10 cellular contexts compared by ENCODE assay signal in the genomic region with DNA sequence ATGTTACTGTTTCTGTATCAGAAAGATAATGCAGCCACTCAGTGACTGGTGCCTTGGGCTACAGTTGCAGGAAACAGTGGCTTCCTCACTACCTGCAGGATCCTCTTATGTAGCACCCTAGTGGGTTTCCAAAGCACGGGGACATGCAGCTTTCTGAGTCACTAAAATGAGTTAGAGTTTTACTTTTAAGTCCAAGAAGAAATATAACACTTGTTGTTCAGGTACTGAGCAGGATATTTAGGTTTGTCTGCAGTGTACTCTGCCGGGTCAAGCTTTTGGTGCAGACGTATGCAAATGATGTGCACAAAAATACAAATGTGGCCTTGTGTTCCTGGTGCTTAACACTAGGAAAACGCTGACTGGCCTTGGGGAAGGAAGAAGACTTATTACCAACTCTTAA. TPM values are rescaled to one million over a fixed set of nuclear protein-coding genes. Genes with fewer than 3 reads are reported as not detected.
DNase-seq lines count a peak whose midpoint lies in the region; ATAC-seq and TF ChIP-seq lines count a peak whose summit lies in the region.
"Had no signal": no experiment of that assay in that cellular context is flagged by ENCODE, and none has a peak within 500 bp of the region (broad histone marks: within the 10 kb centered on the region; RNA-seq: fewer than 3 reads in every experiment).

No MANE protein-coding gene starts in this region.

- H3K4me1 ChIP-seq in DND-41 (ENCODE audit: insufficient read depth, low read length), result peaks cover 33% of the 10 kb centered on the region
- peaks cover 11% of the 10 kb centered on the region; the same call in 1 of the 2 replicates for H3K4me1 ChIP-seq in PC-9 (replicated peaks; ENCODE audit: insufficient read depth)

- H3K27me3 ChIP-seq in DND-41 (ENCODE audit: insufficient read depth, low read length, poor library complexity), result no peaks in the 10 kb centered on the region
- H3K27me3 ChIP-seq in PC-9 (ENCODE audit: insufficient read depth, low read depth), result no peaks in the 10 kb centered on the region

- no peaks in the 10 kb centered on the region for H3K9me3 Mint-ChIP-seq in activated naive CD8-positive, alpha-beta T cell (ENCODE audit: low read depth)
- H3K9me3 Mint-ChIP-seq in nephron, result no peaks in the 10 kb centered on the region

- H3K9me3 ChIP-seq in DND-41 (ENCODE audit: insufficient read depth, low read length, severe bottlenecking), result no peaks in the 10 kb centered on the region
- no peaks in the 10 kb centered on the region for H3K9me3 ChIP-seq in PC-9 (ENCODE audit: insufficient read depth, low read depth)

- ATAC-seq in DND-41 (ENCODE audit: insufficient read depth, low read depth) (peak; percentile 69), HG02678 (IDR thresholded peaks at IDR 0.05; ENCODE audit: unreplicated experiment) (peak; percentile 57), GM21367 (IDR thresholded peaks at IDR 0.05; ENCODE audit: unreplicated experiment) (no peak), HG02571 (IDR thresholded peaks at IDR 0.05; ENCODE audit: unreplicated experiment) (no peak)

- peak; percentile 39 for DNase-seq in DND-41
- no peak for DNase-seq in NCI-H1694 treated with DMSO at 0.1 percent for 48 hours (lab: John Stamatoyannopoulos, UW)
- DNase-seq in PC-9, result no peak
- DNase-seq: SHP77 treated with DMSO at 0.1 percent for 48 hours had no signal

- H3K27ac Mint-ChIP-seq in activated naive CD8-positive, alpha-beta T cell, result peak overlapping the region; percentile 69
- peak overlapping the region; percentile 67 to 83 (median 72) for H3K27ac Mint-ChIP-seq in nephron

- H3K79me2 ChIP-seq in DND-41 (ENCODE audit: insufficient read depth, low read length), result peaks cover 65% of the 10 kb centered on the region
- H3K79me2 ChIP-seq in PC-9 (ENCODE audit: low read depth), result no peaks in the 10 kb centered on the region

- peaks cover 45% of the 10 kb centered on the region for H3K4me1 Mint-ChIP-seq in activated naive CD8-positive, alpha-beta T cell (ENCODE audit: low read depth)
- H3K4me1 Mint-ChIP-seq in nephron, result peaks cover 70% of the 10 kb centered on the region

- H3F3A ChIP-seq in PC-9 (ENCODE audit: insufficient read depth, low read depth), result peaks cover 7% of the 10 kb centered on the region; the same call in 1 of the 2 replicates

- no peak overlapping the region for H2AFZ ChIP-seq in DND-41 (ENCODE audit: low read depth, low read length)
- H2AFZ ChIP-seq in PC-9, result no peak overlapping the region

- H3K36me3 ChIP-seq in DND-41 (ENCODE audit: insufficient read depth, low read length) (peaks cover 25% of the 10 kb centered on the region), PC-9 (ENCODE audit: low read depth) (no peaks in the 10 kb centered on the region)

- H3K4me3 Mint-ChIP-seq in activated naive CD8-positive, alpha-beta T cell, result peak overlapping the region; percentile 59
- H3K4me3 Mint-ChIP-seq in nephron, result peak overlapping the region in 1 of 3 experiments; percentile 14

- CTCF ChIA-PET in PC-9 (lab: Charles Lee), result no interaction called here

- no peaks in the 10 kb centered on the region for H3K9me2 ChIP-seq in PC-9 (ENCODE audit: insufficient read depth)

- no peak for TF ChIP-seq CTCF in DND-41 (IDR thresholded peaks at IDR 0.05; ENCODE audit: borderline replicate concordance, extremely low read depth, low read length, poor library complexity, severe bottlenecking)
- TF ChIP-seq CTCF in nephron (IDR thresholded peaks at IDR 0.05; ENCODE audit: unreplicated experiment in 3 of 3), result no peak
- TF ChIP-seq CTCF in PC-9 (conservative IDR thresholded peaks at IDR 0.05), result no peak

- H3K4me3 ChIP-seq in DND-41 (ENCODE audit: low read depth in 1 of 2, low read length in 2 of 2) (no peak overlapping the region), PC-9 (no peak overlapping the region)

- peak overlapping the region; percentile 62 for H3K27ac ChIP-seq in DND-41 (ENCODE audit: low read length)
- H3K27ac ChIP-seq in PC-9, result no peak overlapping the region

- H3K4me2 ChIP-seq in DND-41 (ENCODE audit: insufficient read depth, low read length), result no peak overlapping the region
- no peak overlapping the region for H3K4me2 ChIP-seq in PC-9

- no TSS peak for BruUV-seq in PC-9 (replicated peaks; lab: Mats Ljungman, UMichigan)

- no peak overlapping the region for H3K9ac ChIP-seq in DND-41 (ENCODE audit: low read depth, low read length)

- peaks cover 35% of the 10 kb centered on the region for H4K20me1 ChIP-seq in DND-41 (ENCODE audit: insufficient read depth, low read length)
- H4K20me1 ChIP-seq in PC-9 (ENCODE audit: insufficient read depth), result no peaks in the 10 kb centered on the region

- H3K27me3 Mint-ChIP-seq in activated naive CD8-positive, alpha-beta T cell, result no peaks in the 10 kb centered on the region
- H3K27me3 Mint-ChIP-seq in nephron (ENCODE audit: low read depth), result no peaks in the 10 kb centered on the region

- intact Hi-C loops in PC-9 (cut with micrococcal nuclease; ENCODE audit: unreplicated experiment), result no loop called here

- POLR2A ChIA-PET in PC-9 (lab: Charles Lee; ENCODE audit: unreplicated experiment), result no interaction called here

- H3K36me3 Mint-ChIP-seq in activated naive CD8-positive, alpha-beta T cell, result no peaks in the 10 kb centered on the region
- no peaks in the 10 kb centered on the region for H3K36me3 Mint-ChIP-seq in nephron (ENCODE audit: low read depth)

RNA-seq across cellular contexts. Expression of a gene that starts 22.0 kb away (rescaled TPM):
- total RNA-seq in PC-9 (2021), result 12.8 and 12.9 TPM in 2 replicates

RNA-seq across cellular contexts. Expression of a gene that starts 43.4 kb away (rescaled TPM):
- total RNA-seq in PC-9 (2021), result 96.6 and 103 TPM in 2 replicates

RNA-seq across cellular contexts. Expression of a gene that starts 46.0 kb away (rescaled TPM):
- total RNA-seq in PC-9 (2021), result 0.65 and 1.5 TPM in 2 replicates
- total RNA-seq: pulmonary artery endothelial cell had no signal

Comparison
In these comparisons a context has a peak if more than half of its experiments do, and no peak if none do; other contexts are left out.
1. ATAC-seq: peak in DND-41 (single experiment) and HG02678 (single experiment); none in GM21367 (single experiment) and HG02571 (single experiment).